1 cellular context compared by ENCODE assay signal in genomic region chr4:83284161-83285021, GRCh38.
TF ChIP-seq lines count a peak whose summit lies in the region.

Gene COQ2, minus strand, starts transcription at chr4:83284798. Its CDS starts 34 bp downstream, at chr4:83284764.

TF ChIP-seq in K562, 482 proteins besides CTCF, POLR2A, EP300 and RAD21 (continued from another document and continues in another):
- no peak for TF ChIP-seq E4F1 (CRISPR knock-in tag; IDR thresholded peaks at IDR 0.05; ENCODE audit: borderline replicate concordance)
- TF ChIP-seq ZBTB33 (CRISPR knock-in tag; IDR thresholded peaks at IDR 0.05): peak; percentile 75; the same call in 1 of the 2 replicates
- TF ChIP-seq ZNF316 (IDR thresholded peaks at IDR 0.05): no peak
- peak; percentile 62; the same call in 1 of the 2 replicates for TF ChIP-seq ESRRA (IDR thresholded peaks at IDR 0.05; ENCODE audit: borderline replicate concordance, low read depth)
- TF ChIP-seq PHF8 (IDR thresholded peaks at IDR 0.05; ENCODE audit: borderline replicate concordance, low read length): peak; percentile 96
- no peak for TF ChIP-seq MAFF (IDR thresholded peaks at IDR 0.05; ENCODE audit: low read length)
- TF ChIP-seq CREB1 (IDR thresholded peaks at IDR 0.05): peak; percentile 70; the same call in 1 of the 2 replicates
- TF ChIP-seq CREB1 (CRISPR knock-in tag; IDR thresholded peaks at IDR 0.05): peak; percentile 79
- TF ChIP-seq TCF15 (CRISPR knock-in tag; IDR thresholded peaks at IDR 0.05): no peak
- TF ChIP-seq KLF1 (tag; IDR thresholded peaks at IDR 0.05): peak; percentile 67; the same call in 1 of the 2 replicates
- TF ChIP-seq IRF1 (CRISPR knock-in tag; IDR thresholded peaks at IDR 0.05; ENCODE audit: borderline replicate concordance): no peak
- TF ChIP-seq STAT6 (CRISPR knock-in tag; IDR thresholded peaks at IDR 0.05): 0 out of 2 replicates have a peak, but pooled peaks have one; percentile 25
- TF ChIP-seq NR0B1 (IDR thresholded peaks at IDR 0.05; ENCODE audit: partially characterized antibody): no peak
- peak; percentile 30; the same call in 1 of the 2 replicates for TF ChIP-seq CBFB (CRISPR knock-in tag; IDR thresholded peaks at IDR 0.05)
- TF ChIP-seq ESRRB (CRISPR knock-in tag; IDR thresholded peaks at IDR 0.05; ENCODE audit: borderline replicate concordance): no peak
- TF ChIP-seq SMAD4 (CRISPR knock-in tag; conservative IDR thresholded peaks at IDR 0.05): peak; percentile 87
- TF ChIP-seq ZFP30 (CRISPR knock-in tag; IDR thresholded peaks at IDR 0.05; ENCODE audit: borderline replicate concordance): no peak
- TF ChIP-seq NCOR1 (IDR thresholded peaks at IDR 0.05): no peak
- TF ChIP-seq CREB3L1 (IDR thresholded peaks at IDR 0.05; ENCODE audit: borderline replicate concordance, low read depth): peak; percentile 87
- TF ChIP-seq PATZ1 (CRISPR knock-in tag; IDR thresholded peaks at IDR 0.05; ENCODE audit: borderline replicate concordance): no peak
- TF ChIP-seq ARID1B (IDR thresholded peaks at IDR 0.05): no peak
- no peak; the same call in 1 of the 2 replicates for TF ChIP-seq STAG1 (CRISPR knock-in tag; IDR thresholded peaks at IDR 0.05; ENCODE audit: borderline replicate concordance)
- TF ChIP-seq RBM34 (IDR thresholded peaks at IDR 0.05; ENCODE audit: borderline replicate concordance, insufficient read depth, low read length): no peak
- peak; percentile 48 to 85 (median 85) for TF ChIP-seq YY1 (IDR thresholded peaks at IDR 0.05; ENCODE audit: borderline replicate concordance in 1 of 3, control insufficient read depth in 1 of 3, extremely low read depth in 1 of 3, insufficient read depth in 3 of 3, insufficient read length in 1 of 3, insufficient replicate concordance in 2 of 3, low read depth in 1 of 3, low read length in 2 of 3)
- TF ChIP-seq CHCHD3 (CRISPR knock-in tag; IDR thresholded peaks at IDR 0.05): no peak
- no peak for TF ChIP-seq PREB (CRISPR knock-in tag; IDR thresholded peaks at IDR 0.05)
- TF ChIP-seq PKNOX1 (IDR thresholded peaks at IDR 0.05): no peak
- no peak for TF ChIP-seq ZNF408 (CRISPR knock-in tag; IDR thresholded peaks at IDR 0.05; ENCODE audit: low read depth)
- TF ChIP-seq SRSF7 (optimal IDR thresholded peaks at IDR 0.05; ENCODE audit: low read depth, low read length): no peak
- no peak for TF ChIP-seq ETV1 (tag; conservative IDR thresholded peaks at IDR 0.05; ENCODE audit: low read depth)
- peak; percentile 27 for TF ChIP-seq U2AF1 (optimal IDR thresholded peaks at IDR 0.05; ENCODE audit: low read depth, low read length)
- no peak for TF ChIP-seq SIX5 (IDR thresholded peaks at IDR 0.05; ENCODE audit: borderline replicate concordance in 1 of 2, insufficient read depth in 1 of 2, low read depth in 1 of 2, low read length in 2 of 2)
